In the genomic region with DNA sequence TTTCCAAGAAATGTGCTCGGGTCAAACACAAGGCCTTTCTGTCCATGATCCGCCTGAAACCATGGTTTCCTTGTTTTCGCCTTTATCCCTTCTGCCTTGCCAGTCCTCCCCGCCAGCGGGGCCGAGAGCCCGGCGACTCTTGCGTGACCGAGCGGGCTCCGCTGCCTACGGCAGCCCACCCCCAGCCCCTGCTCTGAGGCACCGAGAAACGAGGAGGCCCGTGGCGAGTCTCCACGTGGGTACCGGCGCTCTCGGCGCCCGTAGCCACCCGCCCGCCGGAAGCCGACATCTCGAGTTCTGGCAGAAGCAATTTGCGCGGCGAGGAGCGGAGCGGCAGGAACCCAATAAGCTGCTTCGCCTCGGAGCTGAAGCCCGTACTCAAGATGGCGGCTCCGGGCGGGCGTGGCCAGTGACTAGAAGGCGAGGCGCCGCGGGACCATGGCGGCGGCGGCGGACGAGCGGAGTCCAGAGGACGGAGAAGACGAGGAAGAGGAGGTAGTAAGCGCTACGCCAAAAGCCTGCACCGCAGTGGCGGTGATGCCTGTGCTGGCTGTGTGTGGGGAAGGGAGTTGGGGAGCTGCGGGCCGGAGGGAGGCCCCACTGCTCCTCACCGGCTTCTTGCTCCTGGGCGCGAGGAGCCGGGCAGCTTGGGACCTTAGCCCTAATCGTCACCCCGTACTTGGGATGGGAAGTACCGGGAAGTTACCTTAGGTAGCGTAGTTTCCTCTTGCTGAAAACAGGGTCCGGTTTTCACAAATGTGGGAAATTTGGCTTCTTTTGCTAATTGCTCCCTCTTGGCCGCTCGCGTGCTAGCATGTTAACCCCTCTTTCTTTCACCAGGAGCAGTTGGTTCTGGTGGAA, we compare ENCODE assay signal across 8 cellular contexts. TPM values are rescaled to one million over a fixed set of nuclear protein-coding genes. Genes with fewer than 3 reads are reported as not detected.
A peak's percentile ranks its signal among the peaks of the same experiment; 100 is the strongest.
DNase-seq lines count a peak whose midpoint lies in the region; ATAC-seq, FAIRE-seq and TF ChIP-seq lines count a peak whose summit lies in the region.

A gene with protein sequence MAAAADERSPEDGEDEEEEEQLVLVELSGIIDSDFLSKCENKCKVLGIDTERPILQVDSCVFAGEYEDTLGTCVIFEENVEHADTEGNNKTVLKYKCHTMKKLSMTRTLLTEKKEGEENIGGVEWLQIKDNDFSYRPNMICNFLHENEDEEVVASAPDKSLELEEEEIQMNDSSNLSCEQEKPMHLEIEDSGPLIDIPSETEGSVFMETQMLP (plus strand): TSS at position 375 of the 861 bp plus-strand sequence. CDS start 64 bp downstream, at position 439.

- H3K27me3 Mint-ChIP-seq in astrocyte (ENCODE audit: low read depth, unreplicated experiment) = no peaks in the 10 kb centered on the region

- WGBS in right cardiac atrium = under 1% methylated on average over 70 of the region's 70 CpGs

- H2AFZ ChIP-seq in astrocyte (ENCODE audit: low read depth, low read length) = peak within 1 kb of the TSS; percentile 92

- peak within 1 kb of the TSS; percentile 98 for H3K4me3 Mint-ChIP-seq in astrocyte (ENCODE audit: unreplicated experiment)

- TF ChIP-seq CTCF in astrocyte (IDR thresholded peaks at IDR 0.05; ENCODE audit: insufficient read depth, low read depth, low read length) = no peak

- peaks cover 21% of the 10 kb centered on the region for H3K79me2 ChIP-seq in astrocyte (ENCODE audit: insufficient read depth, low read length)

- H3K4me2 ChIP-seq in astrocyte (ENCODE audit: low read length) = peak within 1 kb of the TSS; percentile 87

- FAIRE-seq in GM18507 (lab: Jason Lieb, UNC) (peak; percentile 85), astrocyte (lab: Jason Lieb, UNC) (no peak), urothelium cell line (lab: Jason Lieb, UNC) (no peak)

- intact Hi-C loops in right cardiac atrium (cut with DNase I) = loop anchor here in 2 of 4 donors (10.0 kb wide), 2 partner anchors 84 to 434 kb away; a partner anchor contains a TSS

- H3K27ac ChIP-seq in astrocyte (ENCODE audit: low read depth, low read length) = peak within 1 kb of the TSS; percentile 92
- H3K27ac ChIP-seq in right cardiac atrium (ENCODE audit: low read length) = peak within 1 kb of the TSS; percentile 91

- peaks cover 6% of the 10 kb centered on the region for H3K36me3 Mint-ChIP-seq in astrocyte (ENCODE audit: low read depth, unreplicated experiment)

- peaks cover 19% of the 10 kb centered on the region for H3K36me3 ChIP-seq in astrocyte (ENCODE audit: insufficient read depth, low read length)

- H3K4me1 Mint-ChIP-seq in astrocyte (ENCODE audit: low read depth, unreplicated experiment) = peaks cover 4% of the 10 kb centered on the region

- H3K9ac ChIP-seq in astrocyte (ENCODE audit: low read length) = peak within 1 kb of the TSS; percentile 93

- H3K27ac Mint-ChIP-seq in astrocyte (ENCODE audit: unreplicated experiment) = peak within 1 kb of the TSS; percentile 81

- ATAC-seq in HG02970 (IDR thresholded peaks at IDR 0.05; ENCODE audit: low FRiP score, unreplicated experiment) (peak; percentile 94), right cardiac atrium (peak; percentile 99 to 100)

- peaks cover 7% of the 10 kb centered on the region for H3K4me1 ChIP-seq in astrocyte (ENCODE audit: insufficient read depth, low read length)
- no peaks in the 10 kb centered on the region for H3K4me1 ChIP-seq in right cardiac atrium (ENCODE audit: control insufficient read depth, insufficient read depth, low read length)

- H3K9me3 ChIP-seq in astrocyte (ENCODE audit: insufficient read depth, low read depth, low read length) = no peaks in the 10 kb centered on the region
- H3K9me3 ChIP-seq in right cardiac atrium (ENCODE audit: control insufficient read depth, low read length) = no peaks in the 10 kb centered on the region

- no peaks in the 10 kb centered on the region for H3K27me3 ChIP-seq in astrocyte (ENCODE audit: insufficient read depth, low read length)
- no peaks in the 10 kb centered on the region for H3K27me3 ChIP-seq in right cardiac atrium (ENCODE audit: control insufficient read depth, insufficient read depth)

- H3K9me3 Mint-ChIP-seq in astrocyte (ENCODE audit: unreplicated experiment) = no peaks in the 10 kb centered on the region

- H3K4me3 ChIP-seq in astrocyte (ENCODE audit: insufficient read depth, low read depth, low read length) = peak within 1 kb of the TSS; percentile 93
- H3K4me3 ChIP-seq in right cardiac atrium (ENCODE audit: low read length) = peak within 1 kb of the TSS; percentile 76

- no peaks in the 10 kb centered on the region for H4K20me1 ChIP-seq in astrocyte (ENCODE audit: insufficient read depth, low read length)

- DNase-seq in GM18507 (ENCODE audit: extremely low spot score, insufficient read length, low read depth) (peak; percentile 76), NCI-H1930 (lab: John Stamatoyannopoulos, UW) (peak; percentile 79 to 87), T-helper 22 cell (ENCODE audit: low read depth) (peak; percentile 88), astrocyte (ENCODE audit: low read depth) (peak; percentile 87), right cardiac atrium (peak; percentile 95 to 98 (median 97)), pulmonary artery endothelial cell (ENCODE audit: low read depth, low spot score) (peak; percentile 80), urothelium cell line (ENCODE audit: low spot score) (peak; percentile 76)

RNA-seq across cellular contexts. Expression of the gene that starts here (rescaled TPM):
- total RNA-seq in astrocyte (105 and 116 TPM in 2 replicates), right cardiac atrium (10 to 100 TPM; 83.0 to 98.5 (median 86.5) TPM), pulmonary artery endothelial cell (51.4 and 84.6 TPM in 2 replicates)
- polyA plus RNA-seq in right cardiac atrium = 129 TPM

Comparison
In these comparisons a context has a peak if more than half of its experiments do, and no peak if none do; other contexts are left out.
1. Peak in every context shown above with its lines: DNase-seq, ATAC-seq, H3K4me3 ChIP-seq and H3K27ac ChIP-seq.